In genomic region chr15:59011262-59011947, GRCh38 we compare ENCODE assay signal across 1 cellular context.
TF ChIP-seq lines count a peak whose summit lies in the region.

No MANE protein-coding gene starts in this region.

TF ChIP-seq in WTC11, 78 proteins besides CTCF, POLR2A, EP300 and RAD21 (continued from another document):
- no peak for TF ChIP-seq ZNF281 (CRISPR knock-in tag; IDR thresholded peaks at IDR 0.05)
- no peak for TF ChIP-seq CREB1 (CRISPR knock-in tag; IDR thresholded peaks at IDR 0.05)
- no peak for TF ChIP-seq ETV6 (CRISPR knock-in tag; IDR thresholded peaks at IDR 0.05)
- no peak for TF ChIP-seq RELA (CRISPR knock-in tag; IDR thresholded peaks at IDR 0.05; ENCODE audit: borderline replicate concordance)
- TF ChIP-seq SMAD3 (CRISPR knock-in tag; IDR thresholded peaks at IDR 0.05; ENCODE audit: borderline replicate concordance), result no peak
- TF ChIP-seq ZNF671 (CRISPR knock-in tag; IDR thresholded peaks at IDR 0.05), result no peak
- no peak for TF ChIP-seq USF2 (CRISPR knock-in tag; IDR thresholded peaks at IDR 0.05)
